1 cellular context compared by ENCODE assay signal in genomic region chr18:13179566-13180113, GRCh38.
TF ChIP-seq lines count a peak whose summit lies in the region.

No MANE protein-coding gene starts in this region.

TF ChIP-seq in HepG2, 621 proteins besides CTCF, POLR2A, EP300 and RAD21 (continued from another document and continues in another):
- TF ChIP-seq MLX (CRISPR knock-in tag; IDR thresholded peaks at IDR 0.05) (peak; percentile 96), TEAD3 (CRISPR knock-in tag; optimal IDR thresholded peaks at IDR 0.05; ENCODE audit: borderline replicate concordance) (peak; percentile 89), FOXC1 (CRISPR knock-in tag; IDR thresholded peaks at IDR 0.05; ENCODE audit: borderline replicate concordance) (peak; percentile 78; the same call in 1 of the 2 replicates), ZBTB20 (CRISPR knock-in tag; IDR thresholded peaks at IDR 0.05; ENCODE audit: borderline replicate concordance, low read depth) (peak; percentile 92; the same call in 1 of the 2 replicates), ZNF460 (CRISPR knock-in tag; IDR thresholded peaks at IDR 0.05; ENCODE audit: borderline replicate concordance) (no peak), JUND (CRISPR knock-in tag; IDR thresholded peaks at IDR 0.05) (peak; percentile 71), ZNF563 (CRISPR knock-in tag; IDR thresholded peaks at IDR 0.05) (peak; percentile 69; the same call in 1 of the 2 replicates), TOE1 (CRISPR knock-in tag; IDR thresholded peaks at IDR 0.05) (no peak), RXRA (CRISPR knock-in tag; IDR thresholded peaks at IDR 0.05) (peak; percentile 70; the same call in 1 of the 2 replicates), HOXA9 (CRISPR knock-in tag; IDR thresholded peaks at IDR 0.05; ENCODE audit: borderline replicate concordance) (0 out of 2 replicates have a peak, but pooled peaks have one; percentile 39), ZNF703 (CRISPR knock-in tag; IDR thresholded peaks at IDR 0.05; ENCODE audit: borderline replicate concordance) (no peak), NFYB (CRISPR knock-in tag; IDR thresholded peaks at IDR 0.05) (peak; percentile 30; the same call in 1 of the 2 replicates), ZNF30 (CRISPR knock-in tag; IDR thresholded peaks at IDR 0.05) (0 out of 2 replicates have a peak, but pooled peaks have one; percentile 61), RERE (CRISPR knock-in tag; IDR thresholded peaks at IDR 0.05; ENCODE audit: low read depth) (0 out of 2 replicates have a peak, but pooled peaks have one; percentile 57), ZNF513 (CRISPR knock-in tag; conservative IDR thresholded peaks at IDR 0.05) (no peak), ZFY (CRISPR knock-in tag; IDR thresholded peaks at IDR 0.05) (peak; percentile 47), NCOA2 (CRISPR knock-in tag; IDR thresholded peaks at IDR 0.05) (peak; percentile 92), EED (CRISPR knock-in tag; IDR thresholded peaks at IDR 0.05) (no peak), NAIF1 (CRISPR knock-in tag; IDR thresholded peaks at IDR 0.05; ENCODE audit: borderline replicate concordance) (no peak; the same call in 1 of the 2 replicates), RBFOX2 (IDR thresholded peaks at IDR 0.05; ENCODE audit: low read depth, low read length) (peak; percentile 34; the same call in 1 of the 2 replicates), ZNF501 (CRISPR knock-in tag; IDR thresholded peaks at IDR 0.05) (no peak; the same call in 1 of the 2 replicates), MTERF4 (CRISPR knock-in tag; IDR thresholded peaks at IDR 0.05) (no peak), ZNF343 (CRISPR knock-in tag; IDR thresholded peaks at IDR 0.05) (0 out of 2 replicates have a peak, but pooled peaks have one; percentile 19), ZBTB38 (CRISPR knock-in tag; IDR thresholded peaks at IDR 0.05) (peak; percentile 83; the same call in 1 of the 2 replicates), ZKSCAN1 (IDR thresholded peaks at IDR 0.05; ENCODE audit: low read length) (no peak), MTA3 (CRISPR knock-in tag; IDR thresholded peaks at IDR 0.05) (no peak), ZNF142 (CRISPR knock-in tag; IDR thresholded peaks at IDR 0.05) (peak; percentile 67; the same call in 1 of the 2 replicates), TFE3 (CRISPR knock-in tag; IDR thresholded peaks at IDR 0.05) (peak; percentile 95), MYPOP (CRISPR knock-in tag; IDR thresholded peaks at IDR 0.05) (peak; percentile 49; the same call in 1 of the 2 replicates), FIP1L1 (IDR thresholded peaks at IDR 0.05; ENCODE audit: borderline replicate concordance, insufficient read depth, low read depth, low read length) (no peak), ZBTB25 (CRISPR knock-in tag; IDR thresholded peaks at IDR 0.05) (peak; percentile 90; the same call in 1 of the 2 replicates), TBP (CRISPR knock-in tag; IDR thresholded peaks at IDR 0.05) (no peak), ETS1 (CRISPR knock-in tag; IDR thresholded peaks at IDR 0.05) (0 out of 2 replicates have a peak, but pooled peaks have one; percentile 19), TGIF2 (CRISPR knock-in tag; IDR thresholded peaks at IDR 0.05) (peak; percentile 89), ZNF260 (CRISPR knock-in tag; IDR thresholded peaks at IDR 0.05; ENCODE audit: borderline replicate concordance, low read depth) (no peak)
- TF ChIP-seq, protein P1, sequence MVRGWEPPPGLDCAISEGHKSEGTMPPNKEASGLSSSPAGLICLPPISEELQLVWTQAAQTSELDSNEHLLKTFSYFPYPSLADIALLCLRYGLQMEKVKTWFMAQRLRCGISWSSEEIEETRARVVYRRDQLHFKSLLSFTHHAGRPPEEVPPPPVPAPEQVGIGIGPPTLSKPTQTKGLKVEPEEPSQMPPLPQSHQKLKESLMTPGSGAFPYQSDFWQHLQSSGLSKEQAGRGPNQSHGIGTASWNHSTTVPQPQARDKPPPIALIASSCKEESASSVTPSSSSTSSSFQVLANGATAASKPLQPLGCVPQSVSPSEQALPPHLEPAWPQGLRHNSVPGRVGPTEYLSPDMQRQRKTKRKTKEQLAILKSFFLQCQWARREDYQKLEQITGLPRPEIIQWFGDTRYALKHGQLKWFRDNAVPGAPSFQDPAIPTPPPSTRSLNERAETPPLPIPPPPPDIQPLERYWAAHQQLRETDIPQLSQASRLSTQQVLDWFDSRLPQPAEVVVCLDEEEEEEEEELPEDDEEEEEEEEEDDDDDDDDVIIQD (CRISPR knock-in tag; IDR thresholded peaks at IDR 0.05; ENCODE audit: low read depth): peak; percentile 81; the same call in 1 of the 2 replicates
